Comparison of ENCODE assay signal across 22 cellular contexts in the genomic region with DNA sequence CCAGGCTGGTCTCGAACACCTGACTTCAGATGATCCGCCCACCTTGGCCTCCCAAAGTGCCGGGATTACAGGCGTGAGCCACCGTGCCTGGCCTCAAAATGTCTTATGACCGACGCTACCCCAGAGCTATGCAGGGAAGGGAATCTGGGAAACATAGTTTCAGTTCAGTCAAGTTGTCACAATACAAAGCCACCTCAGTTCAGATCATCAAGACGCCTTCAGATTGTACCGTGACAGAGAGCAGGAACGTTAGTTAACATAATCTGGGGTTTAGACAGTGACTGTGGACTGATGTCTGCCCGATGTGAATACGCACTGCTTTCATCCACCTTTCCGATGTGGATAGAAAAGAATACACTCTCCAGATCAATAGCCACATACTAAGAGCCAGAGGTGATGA. TPM values are rescaled to one million over a fixed set of nuclear protein-coding genes. Genes with fewer than 3 reads are reported as not detected.
DNase-seq lines count a peak whose midpoint lies in the region; ATAC-seq and TF ChIP-seq lines count a peak whose summit lies in the region.
"Had no signal": no experiment of that assay in that cellular context is flagged by ENCODE, and none has a peak within 500 bp of the region (broad histone marks: within the 10 kb centered on the region; RNA-seq: fewer than 3 reads in every experiment).

No MANE protein-coding gene starts in this region.

- H3K27me3 Mint-ChIP-seq in activated CD4-positive, alpha-beta T cell treated with anti-CD3 and anti-CD28 coated beads for 36 hours = peaks cover 8% of the 10 kb centered on the region
- H3K27me3 Mint-ChIP-seq in IgD-negative memory B cell = no peaks in the 10 kb centered on the region
- no peaks in the 10 kb centered on the region for H3K27me3 Mint-ChIP-seq in activated naive CD8-positive, alpha-beta T cell
- H3K27me3 Mint-ChIP-seq in naive thymus-derived CD4-positive, alpha-beta T cell = no peaks in the 10 kb centered on the region

- CTCF ChIA-PET in activated CD4-positive, alpha-beta T cell treated with anti-CD3 and anti-CD28 coated beads for 36 hours (lab: Charles Lee) = interaction anchor here (0.6 kb wide), 2 partner anchors 41 to 132 kb away, joined by 3 to 4 read pairs; no protein-coding TSS in a partner anchor
- CTCF ChIA-PET in naive thymus-derived CD4-positive, alpha-beta T cell (lab: Charles Lee) = no interaction called here

- no peak for TF ChIP-seq CTCF in esophagus squamous epithelium (IDR thresholded peaks at IDR 0.05)

- no peak for ATAC-seq in activated CD4-positive, alpha-beta T cell treated with anti-CD3 and anti-CD28 coated beads for 36 hours
- no peak for ATAC-seq in naive thymus-derived CD4-positive, alpha-beta T cell
- ATAC-seq in GM19023 (IDR thresholded peaks at IDR 0.05; ENCODE audit: unreplicated experiment) = no peak
- ATAC-seq: psoas muscle, SK-N-SH treated with all-trans-retinoic acid at 6 μM for 48 hours had no signal

- intact Hi-C loops in activated CD4-positive, alpha-beta T cell treated with anti-CD3 and anti-CD28 coated beads for 36 hours (cut with DNase I, micrococcal nuclease) = loop anchor here (2.0 to 10.0 kb wide), 4 partner anchors 13 to 979 kb away; no protein-coding TSS in a partner anchor
- intact Hi-C loops in naive thymus-derived CD4-positive, alpha-beta T cell (cut with micrococcal nuclease) = loop anchor here in 1 of 2 donors (5.0 kb wide), 1 partner anchor 53 kb away; a partner anchor contains a TSS
- intact Hi-C loops in esophagus squamous epithelium (cut with DNase I) = no loop called here

- no peak for TF ChIP-seq POLR2A in esophagus squamous epithelium (IDR thresholded peaks at IDR 0.05)

- no peaks in the 10 kb centered on the region for H3K9me3 ChIP-seq in naive thymus-derived CD4-positive, alpha-beta T cell (ENCODE audit: control insufficient read depth in 2 of 3, low read length in 3 of 3)
- H3K9me3 ChIP-seq in esophagus squamous epithelium = no peaks in the 10 kb centered on the region
- H3K9me3 ChIP-seq: psoas muscle, uterus had no signal

- H3K27ac ChIP-seq in naive thymus-derived CD4-positive, alpha-beta T cell (ENCODE audit: low read depth, low read length) = no peak overlapping the region
- H3K27ac ChIP-seq in esophagus squamous epithelium = no peak overlapping the region
- H3K27ac ChIP-seq: epithelial cell of prostate, psoas muscle, uterus had no signal

- peak overlapping the region; percentile 97 for H3K27ac Mint-ChIP-seq in activated CD4-positive, alpha-beta T cell treated with anti-CD3 and anti-CD28 coated beads for 36 hours
- H3K27ac Mint-ChIP-seq in IgD-negative memory B cell = peak overlapping the region; percentile 44 to 85 (median 74)
- peak overlapping the region; percentile 93 for H3K27ac Mint-ChIP-seq in activated naive CD8-positive, alpha-beta T cell
- peak overlapping the region in 6 of 9 donors; percentile 23 to 93 (median 54) for H3K27ac Mint-ChIP-seq in naive thymus-derived CD4-positive, alpha-beta T cell

- H3K4me1 Mint-ChIP-seq in activated CD4-positive, alpha-beta T cell treated with anti-CD3 and anti-CD28 coated beads for 36 hours = peaks cover 43% of the 10 kb centered on the region
- peaks cover 50 to 71% (median 67%) of the 10 kb centered on the region in 3 donors for H3K4me1 Mint-ChIP-seq in IgD-negative memory B cell
- peaks cover 46% of the 10 kb centered on the region for H3K4me1 Mint-ChIP-seq in activated naive CD8-positive, alpha-beta T cell (ENCODE audit: low read depth)
- H3K4me1 Mint-ChIP-seq in naive thymus-derived CD4-positive, alpha-beta T cell = peaks cover 11 to 76% (median 28%) of the 10 kb centered on the region in 7 donors

- 84 to 88% methylated on average over 6 to 13 of the region's 13 CpGs for WGBS in esophagus squamous epithelium, 2 donors

- H3K4me1 ChIP-seq in naive thymus-derived CD4-positive, alpha-beta T cell (ENCODE audit: control insufficient read depth in 2 of 2, insufficient read depth in 2 of 2, low read length in 2 of 2) = peaks cover 13 to 46% of the 10 kb centered on the region in 2 donors
- H3K4me1 ChIP-seq in esophagus squamous epithelium = no peaks in the 10 kb centered on the region
- H3K4me1 ChIP-seq: psoas muscle, uterus had no signal

- no peak for DNase-seq in activated CD4-positive, alpha-beta T cell treated with anti-CD3 and anti-CD28 coated beads for 36 hours
- no peak for DNase-seq in activated CD4-positive, alpha-beta T cell treated with anti-CD3 and anti-CD28 coated beads, Interleukin-2, amount 50 U/mL, for 4 hours
- DNase-seq in naive thymus-derived CD4-positive, alpha-beta T cell = no peak
- DNase-seq in SKM-1 treated with dmso at 0.1 percent for 144 hours (lab: John Stamatoyannopoulos, UW; ENCODE audit: unreplicated experiment) (no peak), esophagus squamous epithelium (lab: John Stamatoyannopoulos, UW) (no peak)
- DNase-seq: activated CD4-positive, alpha-beta T cell treated with anti-CD3 and anti-CD28 coated beads for 4 hours; foreskin fibroblast; IMR-90; MM.1S; NCI-H2171 treated with DMSO at 0.1 percent for 48 hours; NCI-H526; psoas muscle; small intestine; stimulated activated CD4-positive, alpha-beta T cell treated with anti-CD3 and anti-CD28 coated beads, Interleukin-4, amount 100 ng/mL, for 1 hour; uterus had no signal

- H3K27me3 ChIP-seq in naive thymus-derived CD4-positive, alpha-beta T cell (ENCODE audit: control insufficient read depth in 2 of 2, insufficient read depth in 2 of 2, low read length in 2 of 2) = no peaks in the 10 kb centered on the region
- no peaks in the 10 kb centered on the region for H3K27me3 ChIP-seq in esophagus squamous epithelium
- H3K27me3 ChIP-seq: cardiac muscle cell, dorsolateral prefrontal cortex, uterus had no signal

- peak overlapping the region; percentile 56 for H3K4me3 Mint-ChIP-seq in activated CD4-positive, alpha-beta T cell treated with anti-CD3 and anti-CD28 coated beads for 36 hours
- H3K4me3 Mint-ChIP-seq in IgD-negative memory B cell = peak overlapping the region in 3 of 4 donors; percentile 6 to 92 (median 34)
- H3K4me3 Mint-ChIP-seq in activated naive CD8-positive, alpha-beta T cell = peak overlapping the region; percentile 11
- peak overlapping the region in 2 of 10 donors; percentile 29 to 64 for H3K4me3 Mint-ChIP-seq in naive thymus-derived CD4-positive, alpha-beta T cell

- no peaks in the 10 kb centered on the region for H3K36me3 Mint-ChIP-seq in activated CD4-positive, alpha-beta T cell treated with anti-CD3 and anti-CD28 coated beads for 36 hours (ENCODE audit: low read depth)
- peaks cover 1% of the 10 kb centered on the region for H3K36me3 Mint-ChIP-seq in IgD-negative memory B cell
- H3K36me3 Mint-ChIP-seq in activated naive CD8-positive, alpha-beta T cell = no peaks in the 10 kb centered on the region
- H3K36me3 Mint-ChIP-seq in naive thymus-derived CD4-positive, alpha-beta T cell = peaks cover 0 to 22% (median 0%) of the 10 kb centered on the region in 5 donors

- H3K4me3 ChIP-seq in naive thymus-derived CD4-positive, alpha-beta T cell (ENCODE audit: low read length) = no peak overlapping the region
- no peak overlapping the region for H3K4me3 ChIP-seq in esophagus squamous epithelium
- H3K4me3 ChIP-seq: cardiac muscle cell, dorsolateral prefrontal cortex, psoas muscle, uterus had no signal

- H3K36me3 ChIP-seq in naive thymus-derived CD4-positive, alpha-beta T cell (ENCODE audit: control insufficient read depth in 2 of 3, insufficient read depth in 3 of 3, low read length in 3 of 3) = no peaks in the 10 kb centered on the region
- H3K36me3 ChIP-seq in esophagus squamous epithelium = no peaks in the 10 kb centered on the region
- H3K36me3 ChIP-seq: cardiac muscle cell, uterus had no signal

- POLR2A ChIA-PET in activated CD4-positive, alpha-beta T cell treated with anti-CD3 and anti-CD28 coated beads for 36 hours (lab: Charles Lee) = no interaction called here
- POLR2A ChIA-PET in naive thymus-derived CD4-positive, alpha-beta T cell (lab: Charles Lee) = no interaction called here

- peaks cover 1% of the 10 kb centered on the region for H3K9me3 Mint-ChIP-seq in activated CD4-positive, alpha-beta T cell treated with anti-CD3 and anti-CD28 coated beads for 36 hours (ENCODE audit: low read depth)
- peaks cover 0 to 2% (median 0%) of the 10 kb centered on the region in 3 donors for H3K9me3 Mint-ChIP-seq in IgD-negative memory B cell
- H3K9me3 Mint-ChIP-seq in activated naive CD8-positive, alpha-beta T cell (ENCODE audit: low read depth) = no peaks in the 10 kb centered on the region
- peaks cover 0 to 5% (median 0%) of the 10 kb centered on the region in 11 donors for H3K9me3 Mint-ChIP-seq in naive thymus-derived CD4-positive, alpha-beta T cell

RNA-seq across cellular contexts. Expression of a gene that starts 53.9 kb away (rescaled TPM):
- 10 to 100 TPM in 1 of 2 experiments, 1 to 10 TPM in 1; 6.4 to 10.1 TPM for total RNA-seq in activated CD4-positive, alpha-beta T cell treated with anti-CD3 and anti-CD28 coated beads for 36 hours
- polyA plus RNA-seq in IgD-negative memory B cell = 76.2 TPM
- 10 to 100 TPM in 1 of 5 experiments, 1 to 10 TPM in 4; 1.9 to 32.8 (median 2.8) TPM for total RNA-seq in naive thymus-derived CD4-positive, alpha-beta T cell
- polyA plus RNA-seq in naive thymus-derived CD4-positive, alpha-beta T cell = under 1 TPM; 0.43 to 0.54 TPM
- 10 to 100 TPM in 2 of 4 donors, 1 to 10 TPM in 2; 2.0 to 15.3 (median 7.3) TPM for total RNA-seq in esophagus squamous epithelium
